10 cellular contexts compared by ENCODE assay signal in genomic region chr11:128628686-128629085, GRCh38. TPM values are rescaled to one million over a fixed set of nuclear protein-coding genes. Genes with fewer than 3 reads are reported as not detected.
DNase-seq lines count a peak whose midpoint lies in the region; ATAC-seq and TF ChIP-seq lines count a peak whose summit lies in the region.
"Had no signal": no experiment of that assay in that cellular context is flagged by ENCODE, and none has a peak within 500 bp of the region (broad histone marks: within the 10 kb centered on the region; RNA-seq: fewer than 3 reads in every experiment).

No MANE protein-coding gene starts in this region.

- no peaks in the 10 kb centered on the region for H3K9me3 ChIP-seq in MG63

- POLR2A ChIA-PET in T-cell (lab: Charles Lee), result interaction anchor here (0.6 to 1.6 kb wide), 15 partner anchors 12 to 327 kb away, joined by 3 to 23 read pairs (median 3); no protein-coding TSS in a partner anchor

- no peak for TF ChIP-seq CTCF in nephron (IDR thresholded peaks at IDR 0.05; ENCODE audit: unreplicated experiment in 3 of 3)

- H3K27ac Mint-ChIP-seq in T-cell (peak overlapping the region; percentile 99 to 100), nephron (peak overlapping the region in 2 of 3 experiments; percentile 12 to 80)
- H3K27ac Mint-ChIP-seq: brain had no signal

- H3K27me3 Mint-ChIP-seq in T-cell (peaks cover 0 to 1% of the 10 kb centered on the region in 2 donors), nephron (ENCODE audit: low read depth) (peaks cover 23% of the 10 kb centered on the region)

- ATAC-seq in GM18861 (IDR thresholded peaks at IDR 0.05; ENCODE audit: unreplicated experiment) (peak; percentile 32), GM21447 (IDR thresholded peaks at IDR 0.05; ENCODE audit: unreplicated experiment) (peak; percentile 26), T-cell (replicated peaks in 1 of 4) (peak; percentile 8 to 52 (median 17))
- ATAC-seq: left ventricle myocardium superior had no signal

- H3K27me3 ChIP-seq in MG63, result no peaks in the 10 kb centered on the region

- H3K4me1 Mint-ChIP-seq in T-cell (peaks cover 83 to 90% (median 87%) of the 10 kb centered on the region in 3 donors), nephron (peaks cover 17% of the 10 kb centered on the region)

- H3K36me3 Mint-ChIP-seq in T-cell (no peaks in the 10 kb centered on the region), nephron (ENCODE audit: low read depth) (no peaks in the 10 kb centered on the region)
- H3K36me3 Mint-ChIP-seq: brain had no signal

- H3K9me3 Mint-ChIP-seq in T-cell (no peaks in the 10 kb centered on the region), nephron (no peaks in the 10 kb centered on the region)
- H3K9me3 Mint-ChIP-seq: brain had no signal

- no peaks in the 10 kb centered on the region for H3K36me3 ChIP-seq in MG63

- no peak overlapping the region for H3K4me3 ChIP-seq in MG63

- CTCF ChIA-PET in T-cell (lab: Charles Lee), result interaction anchor here (0.6 to 7.2 kb wide), 30 partner anchors 14 to 591 kb away, joined by 3 to 109 read pairs (median 4); no protein-coding TSS in a partner anchor

- peak overlapping the region; percentile 46 to 71 (median 70) for H3K4me3 Mint-ChIP-seq in T-cell
- H3K4me3 Mint-ChIP-seq in nephron, result no peak overlapping the region
- H3K4me3 Mint-ChIP-seq: brain had no signal

- peak in 26 of 34 experiments; percentile 5 to 84 (median 37) for DNase-seq in T-cell
- DNase-seq in MG63, result no peak
- no peak for DNase-seq in HuH-7 (ENCODE audit: low spot score)
- no peak for DNase-seq in amygdala (lab: John Stamatoyannopoulos, UW)
- DNase-seq in stimulated activated CD4-positive, alpha-beta T cell treated with anti-CD3 and anti-CD28 coated beads, Interleukin-2, amount 100 ng/mL, for 24 hours, result no peak
- DNase-seq: left ventricle myocardium superior had no signal

RNA-seq across cellular contexts. Expression of gene ETS1, which starts 41.3 kb away (rescaled TPM):
- total RNA-seq in T-cell, result 1,000 to 10,000 TPM in 1 of 5 donors, 100 to 1,000 TPM in 4; 773 to 1,065 (median 854) TPM
- total RNA-seq in MG63 (2014; rRNA removed; shearing (Covaris generic); ENCODE audit: low replicate concordance), result 69.8 and 70.5 TPM in 2 replicates

Comparison
In these comparisons a context has a peak if more than half of its experiments do, and no peak if none do; other contexts are left out.
1. DNase-seq: peak in T-cell (26 of 34); none in MG63 (single experiment), HuH-7 (single experiment), amygdala (0 of 56) and stimulated activated CD4-positive, alpha-beta T cell treated with anti-CD3 and anti-CD28 coated beads, Interleukin-2, amount 100 ng/mL, for 24 hours (0 of 2).
2. H3K4me3 Mint-ChIP-seq: peak in T-cell (3 of 3); none in nephron (0 of 3).
3. RNA of gene ETS1, which starts 41.3 kb away (total RNA-seq): 773 to 1,065 TPM in T-cell; 69.8 to 70.5 TPM in MG63; every median in the first group is over 10 times any median in the second.
4. Peak in every context shown above with its lines, with median percentiles within 50 percentile points of each other: ATAC-seq.